In the genomic region with DNA sequence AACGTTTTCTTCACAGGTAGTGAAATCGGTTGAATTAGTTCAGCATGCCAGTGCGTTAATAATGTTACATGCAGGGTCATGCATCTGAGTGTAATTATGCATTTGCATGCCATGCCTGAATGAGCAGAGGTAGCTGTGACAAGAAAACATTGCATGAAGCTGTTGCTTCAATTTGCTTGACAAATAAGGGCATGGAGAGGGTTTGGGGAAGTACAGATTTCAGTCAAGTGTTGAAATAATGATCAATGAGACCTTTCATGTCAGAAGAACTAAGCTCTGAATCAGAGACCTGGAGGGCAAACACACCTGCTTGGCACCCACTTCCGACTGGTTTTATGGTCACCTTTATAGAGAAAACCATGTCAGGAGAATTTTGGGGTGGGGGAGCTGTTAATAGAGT, we compare ENCODE assay signal across 1 cellular context.
TF ChIP-seq lines count a peak whose summit lies in the region.

No MANE protein-coding gene starts in this region.

TF ChIP-seq in GM12878, 131 proteins besides CTCF, POLR2A, EP300 and RAD21:
- TF ChIP-seq, protein P1, sequence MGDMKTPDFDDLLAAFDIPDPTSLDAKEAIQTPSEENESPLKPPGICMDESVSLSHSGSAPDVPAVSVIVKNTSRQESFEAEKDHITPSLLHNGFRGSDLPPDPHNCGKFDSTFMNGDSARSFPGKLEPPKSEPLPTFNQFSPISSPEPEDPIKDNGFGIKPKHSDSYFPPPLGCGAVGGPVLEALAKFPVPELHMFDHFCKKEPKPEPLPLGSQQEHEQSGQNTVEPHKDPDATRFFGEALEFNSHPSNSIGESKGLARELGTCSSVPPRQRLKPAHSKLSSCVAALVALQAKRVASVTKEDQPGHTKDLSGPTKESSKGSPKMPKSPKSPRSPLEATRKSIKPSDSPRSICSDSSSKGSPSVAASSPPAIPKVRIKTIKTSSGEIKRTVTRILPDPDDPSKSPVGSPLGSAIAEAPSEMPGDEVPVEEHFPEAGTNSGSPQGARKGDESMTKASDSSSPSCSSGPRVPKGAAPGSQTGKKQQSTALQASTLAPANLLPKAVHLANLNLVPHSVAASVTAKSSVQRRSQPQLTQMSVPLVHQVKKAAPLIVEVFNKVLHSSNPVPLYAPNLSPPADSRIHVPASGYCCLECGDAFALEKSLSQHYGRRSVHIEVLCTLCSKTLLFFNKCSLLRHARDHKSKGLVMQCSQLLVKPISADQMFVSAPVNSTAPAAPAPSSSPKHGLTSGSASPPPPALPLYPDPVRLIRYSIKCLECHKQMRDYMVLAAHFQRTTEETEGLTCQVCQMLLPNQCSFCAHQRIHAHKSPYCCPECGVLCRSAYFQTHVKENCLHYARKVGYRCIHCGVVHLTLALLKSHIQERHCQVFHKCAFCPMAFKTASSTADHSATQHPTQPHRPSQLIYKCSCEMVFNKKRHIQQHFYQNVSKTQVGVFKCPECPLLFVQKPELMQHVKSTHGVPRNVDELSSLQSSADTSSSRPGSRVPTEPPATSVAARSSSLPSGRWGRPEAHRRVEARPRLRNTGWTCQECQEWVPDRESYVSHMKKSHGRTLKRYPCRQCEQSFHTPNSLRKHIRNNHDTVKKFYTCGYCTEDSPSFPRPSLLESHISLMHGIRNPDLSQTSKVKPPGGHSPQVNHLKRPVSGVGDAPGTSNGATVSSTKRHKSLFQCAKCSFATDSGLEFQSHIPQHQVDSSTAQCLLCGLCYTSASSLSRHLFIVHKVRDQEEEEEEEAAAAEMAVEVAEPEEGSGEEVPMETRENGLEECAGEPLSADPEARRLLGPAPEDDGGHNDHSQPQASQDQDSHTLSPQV (IDR thresholded peaks at IDR 0.05): no peak
- TF ChIP-seq TCF7 (IDR thresholded peaks at IDR 0.05; ENCODE audit: borderline replicate concordance) (no peak), POU2F2 (IDR thresholded peaks at IDR 0.05; ENCODE audit: borderline replicate concordance, low read depth, low read length) (peak; percentile 73; the same call in 1 of the 3 replicates), ZNF24 (IDR thresholded peaks at IDR 0.05) (peak; percentile 76), SRF (IDR thresholded peaks at IDR 0.05; ENCODE audit: low read depth in 2 of 2, low read length in 2 of 2) (peak; percentile 31 to 63; a peak in 2 of 4 replicates), PAX5 (IDR thresholded peaks at IDR 0.05; ENCODE audit: borderline replicate concordance, low read depth, low read length) (peak; percentile 74; the same call in 1 of the 2 replicates)
- TF ChIP-seq, protein P2, sequence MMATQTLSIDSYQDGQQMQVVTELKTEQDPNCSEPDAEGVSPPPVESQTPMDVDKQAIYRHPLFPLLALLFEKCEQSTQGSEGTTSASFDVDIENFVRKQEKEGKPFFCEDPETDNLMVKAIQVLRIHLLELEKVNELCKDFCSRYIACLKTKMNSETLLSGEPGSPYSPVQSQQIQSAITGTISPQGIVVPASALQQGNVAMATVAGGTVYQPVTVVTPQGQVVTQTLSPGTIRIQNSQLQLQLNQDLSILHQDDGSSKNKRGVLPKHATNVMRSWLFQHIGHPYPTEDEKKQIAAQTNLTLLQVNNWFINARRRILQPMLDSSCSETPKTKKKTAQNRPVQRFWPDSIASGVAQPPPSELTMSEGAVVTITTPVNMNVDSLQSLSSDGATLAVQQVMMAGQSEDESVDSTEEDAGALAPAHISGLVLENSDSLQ (IDR thresholded peaks at IDR 0.05): peak; percentile 31; the same call in 1 of the 2 replicates
